In genomic region chr9:85425153-85425611, GRCh38 we compare ENCODE assay signal across 9 cellular contexts.
DNase-seq lines count a peak whose midpoint lies in the region; ATAC-seq and TF ChIP-seq lines count a peak whose summit lies in the region.
"Had no signal": no experiment of that assay in that cellular context is flagged by ENCODE, and none has a peak within 500 bp of the region (broad histone marks: within the 10 kb centered on the region; RNA-seq: fewer than 3 reads in every experiment).

No MANE protein-coding gene starts in this region.

- H3K27me3 ChIP-seq in breast epithelium, result no peaks in the 10 kb centered on the region

- TF ChIP-seq POLR2A in breast epithelium (IDR thresholded peaks at IDR 0.05), result no peak

- H3K27ac ChIP-seq in breast epithelium, result no peak overlapping the region

- peak; percentile 5 for DNase-seq in AG09319 (ENCODE audit: extremely low read depth, low read depth)
- DNase-seq in GM13976 (ENCODE audit: low spot score), result peak; percentile 70
- peak; percentile 22 for DNase-seq in HS-27A (ENCODE audit: low read depth)
- DNase-seq in OCI-M1 (lab: John Stamatoyannopoulos, UW), result peak; percentile 68
- no peak for DNase-seq in breast epithelium (ENCODE audit: low spot score in 2 of 2)
- peak; percentile 84 for DNase-seq in kidney glomerular epithelial cell (lab: John Stamatoyannopoulos, UW)
- DNase-seq in stimulated activated CD4-positive, alpha-beta T cell treated with anti-CD3 and anti-CD28 coated beads, TNF-alpha, amount 100 ng/mL, for 24 hours (ENCODE audit: low read depth in 3 of 3), result peak in 2 of 3 experiments; percentile 3 to 45
- DNase-seq: naive B cell had no signal

- H3K4me3 ChIP-seq in breast epithelium, result no peak overlapping the region

- no peaks in the 10 kb centered on the region for H3K9me3 ChIP-seq in breast epithelium

- in situ Hi-C loops in GM13976 (cut with MboI; ENCODE audit: low sequenced_read_pairs, unreplicated experiment), result no loop called here

- H3K4me1 ChIP-seq in breast epithelium, result no peaks in the 10 kb centered on the region

- TF ChIP-seq CTCF in AG09319 (IDR thresholded peaks at IDR 0.05; ENCODE audit: low read depth, low read length), result peak; percentile 53
- TF ChIP-seq CTCF in GM13976 (IDR thresholded peaks at IDR 0.05; ENCODE audit: borderline replicate concordance, control extremely low read depth, extremely low read depth, insufficient read depth, missing control alignments), result peak; percentile 48
- TF ChIP-seq CTCF in breast epithelium (IDR thresholded peaks at IDR 0.05), result peak in 2 of 3 donors; percentile 45 to 50

- ATAC-seq in GM19452 (IDR thresholded peaks at IDR 0.05; ENCODE audit: unreplicated experiment), result no peak

- intact Hi-C loops in breast epithelium (cut with DNase I; ENCODE audit: low total_unique reads), result no loop called here

- no peaks in the 10 kb centered on the region for H3K36me3 ChIP-seq in breast epithelium

Comparison
In these comparisons a context has a peak if more than half of its experiments do, and no peak if none do; other contexts are left out.
1. DNase-seq: peak in AG09319 (single experiment), GM13976 (single experiment), HS-27A (single experiment), OCI-M1 (single experiment), kidney glomerular epithelial cell (single experiment) and stimulated activated CD4-positive, alpha-beta T cell treated with anti-CD3 and anti-CD28 coated beads, TNF-alpha, amount 100 ng/mL, for 24 hours (2 of 3); none in breast epithelium (0 of 2).
2. Peak in every context shown above with its lines, with median percentiles within 50 percentile points of each other: CTCF ChIP-seq.